In the genomic region with DNA sequence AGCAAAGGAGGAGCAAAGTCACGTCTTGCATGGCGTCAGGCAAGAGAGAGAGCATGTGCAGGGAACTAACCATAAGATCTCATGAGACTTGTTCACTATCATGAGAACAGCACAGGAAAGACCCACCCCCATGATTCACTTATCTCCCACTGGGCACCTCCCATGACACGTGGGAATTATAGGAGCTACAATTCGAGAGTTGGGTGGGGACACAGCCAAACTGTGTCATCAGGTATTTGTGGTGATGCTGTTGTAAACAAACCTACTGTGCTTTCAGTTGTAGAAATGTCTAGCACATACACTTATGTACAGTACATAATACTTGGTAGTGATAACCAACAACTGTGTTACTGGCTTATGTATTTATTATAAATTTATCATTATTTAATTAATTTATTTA, we compare ENCODE assay signal across 19 cellular contexts.
A peak's percentile ranks its signal among the peaks of the same experiment; 100 is the strongest.
DNase-seq lines count a peak whose midpoint lies in the region; ATAC-seq and TF ChIP-seq lines count a peak whose summit lies in the region.
"Had no signal": no experiment of that assay in that cellular context is flagged by ENCODE, and none has a peak within 500 bp of the region (broad histone marks: within the 10 kb centered on the region; RNA-seq: fewer than 3 reads in every experiment).

No MANE protein-coding gene starts in this region.

- no peak for TF ChIP-seq POLR2A in breast epithelium (IDR thresholded peaks at IDR 0.05)

- ATAC-seq in upper lobe of right lung = peak; percentile 36
- ATAC-seq in HG03565 (IDR thresholded peaks at IDR 0.05; ENCODE audit: unreplicated experiment) = no peak
- ATAC-seq in GM21367 (IDR thresholded peaks at IDR 0.05; ENCODE audit: unreplicated experiment) = no peak

- intact Hi-C loops in MCF 10A (cut with micrococcal nuclease) (loop anchor here (10.0 kb wide), 2 partner anchors 69 to 199 kb away; no protein-coding TSS in a partner anchor), breast epithelium (cut with DNase I; ENCODE audit: low total_unique reads) (no loop called here), upper lobe of right lung (cut with DNase I) (no loop called here)

- H3K4me1 ChIP-seq in breast epithelium (no peaks in the 10 kb centered on the region), upper lobe of right lung (peaks cover 42% of the 10 kb centered on the region)

- no peak overlapping the region for H3K27ac Mint-ChIP-seq in MCF 10A (ENCODE audit: low read depth, unreplicated experiment)
- H3K27ac Mint-ChIP-seq: activated CD4-positive, alpha-beta memory T cell treated with anti-CD3 and anti-CD28 coated beads for 36 hours; activated T-helper 2 cell treated with anti-CD3 and anti-CD28 coated beads, Interferon-gamma antibody, Interleukin-2, Interleukin-4, amounts not matched to agents 10 μg/mL and 5 μg/mL and 100 μg/mL, durations not matched to agents 14 hours and 24 hours and 36 hours; stimulated activated naive CD8-positive, alpha-beta T cell treated with anti-CD3 and anti-CD28 coated beads, Interleukin-15, Interleukin-2, amounts not matched to agents 100 ng/mL and 50 ng/mL, for 24 hours had no signal

- H3K36me3 Mint-ChIP-seq in MCF 10A (ENCODE audit: insufficient read depth, unreplicated experiment) = no peaks in the 10 kb centered on the region
- H3K36me3 Mint-ChIP-seq: activated CD4-positive, alpha-beta memory T cell treated with anti-CD3 and anti-CD28 coated beads for 36 hours had no signal

- H3K4me1 Mint-ChIP-seq in MCF 10A (ENCODE audit: insufficient read depth, unreplicated experiment) = peaks cover 33% of the 10 kb centered on the region

- TF ChIP-seq CTCF in MCF 10A (IDR thresholded peaks at IDR 0.05; ENCODE audit: unreplicated experiment) (no peak), breast epithelium (IDR thresholded peaks at IDR 0.05) (no peak), fibroblast of mammary gland (conservative IDR thresholded peaks at IDR 0.05; ENCODE audit: control insufficient read depth, insufficient read depth, low read depth, low read length) (no peak), upper lobe of right lung (IDR thresholded peaks at IDR 0.05) (no peak)

- no peaks in the 10 kb centered on the region for H3K9me3 ChIP-seq in breast epithelium
- H3K9me3 ChIP-seq in upper lobe of right lung = no peaks in the 10 kb centered on the region
- H3K9me3 ChIP-seq: ascending aorta, Caco-2, spleen, vagina had no signal

- H3K4me3 Mint-ChIP-seq in MCF 10A (ENCODE audit: unreplicated experiment) = no peak overlapping the region
- H3K4me3 Mint-ChIP-seq: activated CD4-positive, alpha-beta memory T cell treated with anti-CD3 and anti-CD28 coated beads for 36 hours; stimulated activated naive CD8-positive, alpha-beta T cell treated with anti-CD3 and anti-CD28 coated beads, Interleukin-15, Interleukin-2, amounts not matched to agents 100 ng/mL and 50 ng/mL, for 24 hours had no signal

- POLR2A ChIA-PET in MCF 10A (lab: Yijun Ruan, JAX) = no interaction called here

- H3K27me3 ChIP-seq in breast epithelium (no peaks in the 10 kb centered on the region), upper lobe of right lung (no peaks in the 10 kb centered on the region)
- H3K27me3 ChIP-seq: ascending aorta, spleen, vagina had no signal

- H3K9me3 Mint-ChIP-seq in MCF 10A (ENCODE audit: unreplicated experiment) = no peaks in the 10 kb centered on the region
- H3K9me3 Mint-ChIP-seq: activated CD4-positive, alpha-beta memory T cell treated with anti-CD3 and anti-CD28 coated beads for 36 hours; activated T-helper 2 cell treated with anti-CD3 and anti-CD28 coated beads, Interferon-gamma antibody, Interleukin-2, Interleukin-4, amounts not matched to agents 10 μg/mL and 5 μg/mL and 100 μg/mL, durations not matched to agents 14 hours and 24 hours and 36 hours had no signal

- no peak overlapping the region for H3K4me3 ChIP-seq in breast epithelium
- H3K4me3 ChIP-seq in fibroblast of mammary gland (ENCODE audit: control insufficient read depth, low read depth, low read length) = no peak overlapping the region
- H3K4me3 ChIP-seq in upper lobe of right lung = no peak overlapping the region
- H3K4me3 ChIP-seq: ascending aorta, coronary artery, spleen, vagina had no signal

- peak; percentile 23 for DNase-seq in MCF 10A (ENCODE audit: unreplicated experiment)
- no peak for DNase-seq in breast epithelium (ENCODE audit: low spot score in 2 of 2)
- peak; percentile 6 for DNase-seq in SW480 (ENCODE audit: low spot score)
- peak; percentile 77 for DNase-seq in fibroblast of mammary gland (ENCODE audit: low read depth)
- DNase-seq in upper lobe of right lung = no peak
- DNase-seq in epidermal melanocyte (ENCODE audit: insufficient read length, low spot score) = no peak
- DNase-seq: activated CD4-positive, alpha-beta memory T cell treated with anti-CD3 and anti-CD28 coated beads for 36 hours; Caco-2; Kasumi-1; NCI-H1436 treated with DMSO at 0.1 percent for 48 hours; posterior cingulate gyrus; spleen had no signal

- H3K27ac ChIP-seq in breast epithelium = no peak overlapping the region
- no peak overlapping the region for H3K27ac ChIP-seq in upper lobe of right lung
- H3K27ac ChIP-seq: ascending aorta, coronary artery, spleen, vagina had no signal

- no peaks in the 10 kb centered on the region for H3K27me3 Mint-ChIP-seq in MCF 10A (ENCODE audit: insufficient read depth, unreplicated experiment)
- H3K27me3 Mint-ChIP-seq: activated CD4-positive, alpha-beta memory T cell treated with anti-CD3 and anti-CD28 coated beads for 36 hours; stimulated activated naive CD8-positive, alpha-beta T cell treated with anti-CD3 and anti-CD28 coated beads, Interleukin-15, Interleukin-2, amounts not matched to agents 100 ng/mL and 50 ng/mL, for 24 hours had no signal

- H3K36me3 ChIP-seq in breast epithelium = no peaks in the 10 kb centered on the region
- no peaks in the 10 kb centered on the region for H3K36me3 ChIP-seq in upper lobe of right lung
- H3K36me3 ChIP-seq: ascending aorta, vagina had no signal

- no TSS peak for BruUV-seq in MCF 10A (replicated peaks; lab: Mats Ljungman, UMichigan)

- CTCF ChIA-PET in MCF 10A (lab: Yijun Ruan, JAX) = no interaction called here

Comparison
In these comparisons a context has a peak if more than half of its experiments do, and no peak if none do; other contexts are left out.
1. DNase-seq: peak in MCF 10A (single experiment), SW480 (single experiment) and fibroblast of mammary gland (single experiment); none in breast epithelium (0 of 2), upper lobe of right lung (single experiment) and epidermal melanocyte (single experiment).